ENCODE assay signal across 23 cellular contexts in the genomic region with DNA sequence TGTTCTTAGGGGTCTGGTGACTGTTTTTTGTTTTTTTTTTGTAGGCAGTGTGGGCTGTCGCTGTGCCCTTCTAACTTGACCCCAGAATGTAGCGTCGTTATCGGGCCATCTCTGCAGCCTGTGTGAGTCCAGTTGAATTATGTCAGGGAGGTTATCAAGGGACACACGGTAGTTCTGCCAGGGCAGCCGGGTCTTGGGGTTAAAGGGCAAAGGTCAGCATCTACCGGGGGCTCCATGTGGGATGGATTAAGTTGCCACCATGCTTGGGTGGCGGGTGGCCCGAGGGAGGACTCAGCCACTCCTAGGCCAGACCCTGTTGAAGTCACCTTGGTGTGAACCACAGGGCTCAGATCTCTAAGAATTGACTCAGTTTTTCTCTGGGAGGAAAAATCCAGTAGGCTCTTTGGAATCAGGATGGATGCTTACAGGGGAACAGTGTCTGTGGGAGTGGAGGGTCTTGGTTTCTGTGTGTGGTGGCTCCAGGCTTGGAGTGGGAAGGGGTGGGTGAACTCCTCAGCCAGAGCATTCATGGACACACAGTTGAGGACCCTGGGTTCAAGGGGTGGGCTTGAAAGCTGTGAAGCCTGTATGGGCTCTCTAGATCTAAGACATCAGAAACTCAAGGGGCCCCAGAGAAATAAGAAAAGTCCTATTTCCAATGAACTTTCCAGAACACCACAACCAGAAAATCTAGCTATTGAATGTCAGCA.
DNase-seq lines count a peak whose midpoint lies in the region; ATAC-seq, FAIRE-seq and TF ChIP-seq lines count a peak whose summit lies in the region.
"Had no signal": no experiment of that assay in that cellular context is flagged by ENCODE, and none has a peak within 500 bp of the region (broad histone marks: within the 10 kb centered on the region; RNA-seq: fewer than 3 reads in every experiment).

No MANE protein-coding gene starts in this region.

- DNase-seq in activated CD4-positive, alpha-beta T cell treated with anti-CD3 and anti-CD28 coated beads, Interleukin-2, amount 10 ng/mL, durations not matched to agents 7 days and 5 days = no peak
- no peak for DNase-seq in activated CD4-positive, alpha-beta T cell treated with anti-CD3 and anti-CD28 coated beads for 36 hours
- DNase-seq in chondrocyte (ENCODE audit: low spot score) (peak; percentile 33), neural progenitor cell (ENCODE audit: low spot score) (no peak), NCI-H2171 treated with DMSO at 0.1 percent for 48 hours (lab: John Stamatoyannopoulos, UW) (no peak), small intestine (no peak), glutamatergic neuron (no peak)
- DNase-seq: AML-193; HCEC 1CT; Karpas-422; NCI-H1048; NCI-H1436; NCI-H2029; NCI-H2171; NCI-H446; NCI-H69; NK-92 treated with Interleukin-12 subunit alpha and Interleukin-12 subunit beta, amount 100 ng/mL, for 24 hours; SIG-M5 had no signal

- no peak for ATAC-seq in activated CD4-positive, alpha-beta T cell treated with anti-CD3 and anti-CD28 coated beads for 36 hours

- peaks cover 22 to 34% (median 29%) of the 10 kb centered on the region in 10 experiments for H3K4me1 ChIP-seq in BLaER1 treated with 17β-estradiol and CSF1 and Interleukin-3, amounts not matched to agents 10 nM and 100 nM
- H3K4me1 ChIP-seq in neural progenitor cell (no peaks in the 10 kb centered on the region), small intestine (ENCODE audit: control insufficient read depth in 2 of 2, insufficient read depth in 1 of 2, low read depth in 1 of 2, low read length in 1 of 2) (no peaks in the 10 kb centered on the region)
- H3K4me1 ChIP-seq: Caco-2 had no signal

- no peaks in the 10 kb centered on the region for H3K27me3 ChIP-seq in BLaER1 treated with 17β-estradiol and CSF1 and Interleukin-3, amounts not matched to agents 10 nM and 100 nM
- H3K27me3 ChIP-seq in neural progenitor cell (no peaks in the 10 kb centered on the region), small intestine (ENCODE audit: control insufficient read depth in 2 of 2, insufficient read depth in 2 of 2, low read length in 2 of 2) (no peaks in the 10 kb centered on the region)

- no peak overlapping the region for H3K9ac ChIP-seq in BLaER1 treated with 17β-estradiol and CSF1 and Interleukin-3, amounts not matched to agents 10 nM and 100 nM
- no peak overlapping the region for H3K9ac ChIP-seq in neural progenitor cell

- no peak overlapping the region for H3K4me3 Mint-ChIP-seq in activated CD4-positive, alpha-beta T cell treated with anti-CD3 and anti-CD28 coated beads, Interleukin-2, amount 10 ng/mL, durations not matched to agents 7 days and 5 days
- no peak overlapping the region for H3K4me3 Mint-ChIP-seq in activated CD4-positive, alpha-beta T cell treated with anti-CD3 and anti-CD28 coated beads for 36 hours
- H3K4me3 Mint-ChIP-seq in chondrocyte (ENCODE audit: unreplicated experiment) = no peak overlapping the region
- no peak overlapping the region for H3K4me3 Mint-ChIP-seq in neural progenitor cell
- H3K4me3 Mint-ChIP-seq in glutamatergic neuron (ENCODE audit: unreplicated experiment) = no peak overlapping the region
- H3K4me3 Mint-ChIP-seq: CD4-positive, CD25-positive, alpha-beta regulatory T cell had no signal

- 39 to 65% (median 56%) methylated on average over 9 of the region's 9 CpGs for WGBS in small intestine, 3 donors

- H3K36me3 Mint-ChIP-seq in activated CD4-positive, alpha-beta T cell treated with anti-CD3 and anti-CD28 coated beads, Interleukin-2, amount 10 ng/mL, durations not matched to agents 7 days and 5 days (ENCODE audit: low read depth) = no peaks in the 10 kb centered on the region
- H3K36me3 Mint-ChIP-seq in activated CD4-positive, alpha-beta T cell treated with anti-CD3 and anti-CD28 coated beads for 36 hours (ENCODE audit: low read depth) = no peaks in the 10 kb centered on the region
- H3K36me3 Mint-ChIP-seq in chondrocyte (ENCODE audit: low read depth) = no peaks in the 10 kb centered on the region
- H3K36me3 Mint-ChIP-seq in neural progenitor cell = no peaks in the 10 kb centered on the region
- H3K36me3 Mint-ChIP-seq in glutamatergic neuron (ENCODE audit: unreplicated experiment) = no peaks in the 10 kb centered on the region
- H3K36me3 Mint-ChIP-seq: CD4-positive, CD25-positive, alpha-beta regulatory T cell had no signal

- H3F3A ChIP-seq in neural progenitor cell (ENCODE audit: low read depth) = no peaks in the 10 kb centered on the region

- peak overlapping the region; percentile 29 to 86 (median 66); a peak in 18 of 22 replicates for H3K4me2 ChIP-seq in BLaER1 treated with 17β-estradiol and CSF1 and Interleukin-3, amounts not matched to agents 10 nM and 100 nM
- H3K4me2 ChIP-seq in neural progenitor cell = no peak overlapping the region

- intact Hi-C loops in activated CD4-positive, alpha-beta T cell treated with anti-CD3 and anti-CD28 coated beads for 36 hours (cut with DNase I, micrococcal nuclease) = no loop called here

- H3K36me3 ChIP-seq in BLaER1 treated with 17β-estradiol and CSF1 and Interleukin-3, amounts not matched to agents 10 nM and 100 nM = no peaks in the 10 kb centered on the region
- no peaks in the 10 kb centered on the region for H3K36me3 ChIP-seq in neural progenitor cell
- no peaks in the 10 kb centered on the region for H3K36me3 ChIP-seq in small intestine (ENCODE audit: control insufficient read depth in 2 of 2, insufficient read depth in 2 of 2, low read length in 2 of 2)

- H3K4me3 ChIP-seq in BLaER1 treated with 17β-estradiol and CSF1 and Interleukin-3, amounts not matched to agents 10 nM and 100 nM = no peak overlapping the region
- H3K4me3 ChIP-seq in neural progenitor cell (no peak overlapping the region), small intestine (ENCODE audit: low read depth in 1 of 2, low read length in 2 of 2) (no peak overlapping the region)

- peaks cover 49% of the 10 kb centered on the region for H3K4me1 Mint-ChIP-seq in activated CD4-positive, alpha-beta T cell treated with anti-CD3 and anti-CD28 coated beads, Interleukin-2, amount 10 ng/mL, durations not matched to agents 7 days and 5 days
- H3K4me1 Mint-ChIP-seq in activated CD4-positive, alpha-beta T cell treated with anti-CD3 and anti-CD28 coated beads for 36 hours = peaks cover 7% of the 10 kb centered on the region
- no peaks in the 10 kb centered on the region for H3K4me1 Mint-ChIP-seq in chondrocyte (ENCODE audit: low read depth)
- H3K4me1 Mint-ChIP-seq in neural progenitor cell = peaks cover 3% of the 10 kb centered on the region
- peaks cover 2% of the 10 kb centered on the region for H3K4me1 Mint-ChIP-seq in glutamatergic neuron (ENCODE audit: low read depth, unreplicated experiment)

- H3K9me3 ChIP-seq in BLaER1 treated with 17β-estradiol and CSF1 and Interleukin-3, amounts not matched to agents 10 nM and 100 nM (replicated peaks in 1 of 11) = no peaks in the 10 kb centered on the region
- H3K9me3 ChIP-seq in neural progenitor cell (ENCODE audit: low read depth) = no peaks in the 10 kb centered on the region
- H3K9me3 ChIP-seq in small intestine (ENCODE audit: control insufficient read depth, low read depth) = no peaks in the 10 kb centered on the region
- H3K9me3 ChIP-seq: Caco-2 had no signal

- no peaks in the 10 kb centered on the region for H3K9me3 Mint-ChIP-seq in activated CD4-positive, alpha-beta T cell treated with anti-CD3 and anti-CD28 coated beads, Interleukin-2, amount 10 ng/mL, durations not matched to agents 7 days and 5 days
- no peaks in the 10 kb centered on the region for H3K9me3 Mint-ChIP-seq in activated CD4-positive, alpha-beta T cell treated with anti-CD3 and anti-CD28 coated beads for 36 hours (ENCODE audit: low read depth)
- H3K9me3 Mint-ChIP-seq in chondrocyte (ENCODE audit: low read depth) (no peaks in the 10 kb centered on the region), neural progenitor cell (no peaks in the 10 kb centered on the region), glutamatergic neuron (ENCODE audit: unreplicated experiment) (no peaks in the 10 kb centered on the region)
- H3K9me3 Mint-ChIP-seq: CD4-positive, CD25-positive, alpha-beta regulatory T cell had no signal

- H3K27me3 Mint-ChIP-seq in activated CD4-positive, alpha-beta T cell treated with anti-CD3 and anti-CD28 coated beads, Interleukin-2, amount 10 ng/mL, durations not matched to agents 7 days and 5 days = no peaks in the 10 kb centered on the region
- H3K27me3 Mint-ChIP-seq in activated CD4-positive, alpha-beta T cell treated with anti-CD3 and anti-CD28 coated beads for 36 hours = no peaks in the 10 kb centered on the region
- H3K27me3 Mint-ChIP-seq in chondrocyte (ENCODE audit: low read depth) (peaks cover 36% of the 10 kb centered on the region), neural progenitor cell (ENCODE audit: insufficient read depth, low read depth) (peaks cover 31% of the 10 kb centered on the region), glutamatergic neuron (ENCODE audit: unreplicated experiment) (peaks cover 7% of the 10 kb centered on the region)
- H3K27me3 Mint-ChIP-seq: CD4-positive, CD25-positive, alpha-beta regulatory T cell had no signal

- CTCF ChIA-PET in activated CD4-positive, alpha-beta T cell treated with anti-CD3 and anti-CD28 coated beads, Interleukin-2, amount 10 ng/mL, durations not matched to agents 7 days and 5 days (lab: Charles Lee) = interaction anchor here (0.6 kb wide), 1 partner anchor 114 kb away, joined by 4 read pairs; no protein-coding TSS in a partner anchor
- CTCF ChIA-PET in activated CD4-positive, alpha-beta T cell treated with anti-CD3 and anti-CD28 coated beads for 36 hours (lab: Charles Lee) = no interaction called here

- TF ChIP-seq CTCF in chondrocyte (IDR thresholded peaks at IDR 0.05) = no peak
- TF ChIP-seq CTCF in neural progenitor cell (IDR thresholded peaks at IDR 0.05) = no peak
- no peak for TF ChIP-seq CTCF in glutamatergic neuron (IDR thresholded peaks at IDR 0.05; ENCODE audit: partially characterized antibody, unreplicated experiment)

- peak overlapping the region in 6 of 11 experiments; percentile 4 to 54 (median 27); a peak in 9 of 22 replicates for H3K27ac ChIP-seq in BLaER1 treated with 17β-estradiol and CSF1 and Interleukin-3, amounts not matched to agents 10 nM and 100 nM
- no peak overlapping the region for H3K27ac ChIP-seq in neural progenitor cell
- no peak overlapping the region for H3K27ac ChIP-seq in small intestine (ENCODE audit: low read depth in 1 of 2, low read length in 1 of 2)
- H3K27ac ChIP-seq: 22Rv1 had no signal

- no peaks in the 10 kb centered on the region for H4K20me1 ChIP-seq in BLaER1 treated with 17β-estradiol and CSF1 and Interleukin-3, amounts not matched to agents 10 nM and 100 nM
- H4K20me1 ChIP-seq in neural progenitor cell (ENCODE audit: low read depth) = no peaks in the 10 kb centered on the region

- POLR2A ChIA-PET in activated CD4-positive, alpha-beta T cell treated with anti-CD3 and anti-CD28 coated beads, Interleukin-2, amount 10 ng/mL, durations not matched to agents 7 days and 5 days (lab: Charles Lee) = no interaction called here
- POLR2A ChIA-PET in activated CD4-positive, alpha-beta T cell treated with anti-CD3 and anti-CD28 coated beads for 36 hours (lab: Charles Lee) = no interaction called here

- peak overlapping the region; percentile 75 for H3K27ac Mint-ChIP-seq in activated CD4-positive, alpha-beta T cell treated with anti-CD3 and anti-CD28 coated beads, Interleukin-2, amount 10 ng/mL, durations not matched to agents 7 days and 5 days
- no peak overlapping the region for H3K27ac Mint-ChIP-seq in activated CD4-positive, alpha-beta T cell treated with anti-CD3 and anti-CD28 coated beads for 36 hours
- H3K27ac Mint-ChIP-seq in chondrocyte (ENCODE audit: unreplicated experiment) = no peak overlapping the region
- peak overlapping the region; percentile 7 for H3K27ac Mint-ChIP-seq in neural progenitor cell
- H3K27ac Mint-ChIP-seq in glutamatergic neuron (ENCODE audit: unreplicated experiment) = no peak overlapping the region

- no peak overlapping the region for H2AFZ ChIP-seq in neural progenitor cell (replicated peaks)

- H3K79me2 ChIP-seq in neural progenitor cell (ENCODE audit: low read depth) = no peaks in the 10 kb centered on the region

- no peak for FAIRE-seq in small intestine (lab: Jason Lieb, UNC)
- FAIRE-seq: G401.6 had no signal

Comparison
In these comparisons a context has a peak if more than half of its experiments do, and no peak if none do; other contexts are left out.
1. H3K27ac Mint-ChIP-seq: peak in activated CD4-positive, alpha-beta T cell treated with anti-CD3 and anti-CD28 coated beads, Interleukin-2, amount 10 ng/mL, durations not matched to agents 7 days and 5 days (single experiment) and neural progenitor cell (single experiment); none in activated CD4-positive, alpha-beta T cell treated with anti-CD3 and anti-CD28 coated beads for 36 hours (single experiment), chondrocyte (single experiment) and glutamatergic neuron (single experiment).
2. H3K27ac ChIP-seq: peak in BLaER1 treated with 17β-estradiol and CSF1 and Interleukin-3, amounts not matched to agents 10 nM and 100 nM (6 of 11); none in neural progenitor cell (single experiment) and small intestine (0 of 2).